ENCODE assay signal across 16 cellular contexts in the genomic region with DNA sequence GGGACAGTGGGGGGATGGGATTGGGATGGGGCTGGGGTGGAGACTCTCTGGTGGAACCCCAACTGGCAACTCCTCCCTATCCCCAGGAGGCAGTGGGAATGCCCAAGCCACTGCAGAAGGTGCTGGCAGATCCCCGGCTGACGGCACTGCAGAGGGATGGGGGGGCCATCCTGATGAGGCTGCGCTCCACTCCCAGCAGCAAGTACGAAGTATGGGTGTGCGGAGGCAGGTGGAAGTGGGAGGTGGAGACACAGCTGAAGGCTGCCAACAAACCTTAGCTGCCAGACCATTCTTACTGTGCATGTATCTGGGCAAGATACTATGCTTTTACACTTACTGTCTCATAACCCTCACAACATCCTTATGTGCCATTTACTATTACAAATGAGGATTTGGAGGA. TPM values are rescaled to one million over a fixed set of nuclear protein-coding genes. Genes with fewer than 3 reads are reported as not detected.
DNase-seq lines count a peak whose midpoint lies in the region; ATAC-seq, FAIRE-seq and TF ChIP-seq lines count a peak whose summit lies in the region.
"Had no signal": no experiment of that assay in that cellular context is flagged by ENCODE, and none has a peak within 500 bp of the region (broad histone marks: within the 10 kb centered on the region; RNA-seq: fewer than 3 reads in every experiment).

No MANE protein-coding gene starts in this region.

- no peaks in the 10 kb centered on the region for H3K27me3 Mint-ChIP-seq in astrocyte (ENCODE audit: low read depth, unreplicated experiment)

- DNase-seq in Ammon's horn (ENCODE audit: low spot score), result peak; percentile 38
- no peak for DNase-seq in astrocyte (ENCODE audit: low read depth)
- DNase-seq in inferior parietal cortex (ENCODE audit: extremely low spot score), result peak; percentile 33
- DNase-seq in spleen, result no peak
- no peak for DNase-seq in left cardiac atrium
- DNase-seq in iPS-NIHi7 (ENCODE audit: extremely low spot score), result no peak
- DNase-seq: 8988T; AML-193; CD4-positive, CD25-positive, alpha-beta regulatory T cell; DMS53; H9 had no signal

- TF ChIP-seq POLR2A in spleen (IDR thresholded peaks at IDR 0.05), result no peak

- peak overlapping the region; percentile 34 for H3K4me3 Mint-ChIP-seq in astrocyte (ENCODE audit: unreplicated experiment)
- H3K4me3 Mint-ChIP-seq: CD4-positive, CD25-positive, alpha-beta regulatory T cell; GM23338; H9 had no signal

- H3K27me3 ChIP-seq in astrocyte (ENCODE audit: insufficient read depth, low read length) (no peaks in the 10 kb centered on the region), spleen (replicated peaks in 1 of 7) (peaks cover 0 to 5% (median 0%) of the 10 kb centered on the region in 7 donors)
- H3K27me3 ChIP-seq: BLaER1 treated with 17β-estradiol and CSF1 and Interleukin-3, amounts not matched to agents 10 nM and 100 nM had no signal

- H3K4me1 ChIP-seq in astrocyte (ENCODE audit: insufficient read depth, low read length) (no peaks in the 10 kb centered on the region), spleen (peaks cover 3 to 74% (median 38%) of the 10 kb centered on the region in 6 donors)

- H3K36me3 Mint-ChIP-seq in astrocyte (ENCODE audit: low read depth, unreplicated experiment), result peaks cover 31% of the 10 kb centered on the region

- peaks cover 5% of the 10 kb centered on the region for H3K4me1 Mint-ChIP-seq in astrocyte (ENCODE audit: low read depth, unreplicated experiment)
- H3K4me1 Mint-ChIP-seq: CD4-positive, CD25-positive, alpha-beta regulatory T cell had no signal

- WGBS in spleen, 5 donors, result 67 to 91% (median 77%) methylated on average over 5 of the region's 5 CpGs

- H3K79me2 ChIP-seq in astrocyte (ENCODE audit: insufficient read depth, low read length), result peaks cover 31% of the 10 kb centered on the region

- no peak overlapping the region for H3K27ac Mint-ChIP-seq in astrocyte (ENCODE audit: unreplicated experiment)
- H3K27ac Mint-ChIP-seq: CD4-positive, CD25-positive, alpha-beta regulatory T cell; GM23338 had no signal

- H3K36me3 ChIP-seq in astrocyte (ENCODE audit: insufficient read depth, low read length) (peaks cover 66% of the 10 kb centered on the region), spleen (peaks cover 0 to 100% (median 44%) of the 10 kb centered on the region in 6 donors)

- no peak for ATAC-seq in left cardiac atrium
- no peak for ATAC-seq in HG03354 (IDR thresholded peaks at IDR 0.05; ENCODE audit: poor library complexity, severe bottlenecking, unreplicated experiment)
- ATAC-seq: GM23338, K562 had no signal

- H3K27ac ChIP-seq in astrocyte (ENCODE audit: low read depth, low read length), result no peak overlapping the region
- peak overlapping the region in 6 of 8 donors; percentile 44 to 93 (median 65) for H3K27ac ChIP-seq in spleen
- H3K27ac ChIP-seq: BLaER1 treated with 17β-estradiol and CSF1 and Interleukin-3, amounts not matched to agents 10 nM and 100 nM had no signal

- TF ChIP-seq CTCF in astrocyte (IDR thresholded peaks at IDR 0.05; ENCODE audit: insufficient read depth, low read depth, low read length), result no peak
- no peak for TF ChIP-seq CTCF in spleen (IDR thresholded peaks at IDR 0.05 in 8 of 11, conservative IDR thresholded peaks at IDR 0.05 in 3 of 11)

- intact Hi-C loops in spleen (cut with DNase I; ENCODE audit: low total_unique reads), result no loop called here
- intact Hi-C loops in left cardiac atrium (cut with DNase I), result no loop called here

- H3K9me3 Mint-ChIP-seq in astrocyte (ENCODE audit: unreplicated experiment), result no peaks in the 10 kb centered on the region
- H3K9me3 Mint-ChIP-seq: GM23338, H9 had no signal

- H4K20me1 ChIP-seq in astrocyte (ENCODE audit: insufficient read depth, low read length), result peaks cover 74% of the 10 kb centered on the region

- H2AFZ ChIP-seq in astrocyte (ENCODE audit: low read depth, low read length), result no peak overlapping the region
- H2AFZ ChIP-seq: GM23338 had no signal

- H3K9me3 ChIP-seq in astrocyte (ENCODE audit: insufficient read depth, low read depth, low read length) (no peaks in the 10 kb centered on the region), spleen (no peaks in the 10 kb centered on the region)
- H3K9me3 ChIP-seq: BLaER1 treated with 17β-estradiol and CSF1 and Interleukin-3, amounts not matched to agents 10 nM and 100 nM had no signal

- H3K4me3 ChIP-seq in astrocyte (ENCODE audit: insufficient read depth, low read depth, low read length) (no peak overlapping the region), spleen (no peak overlapping the region)
- H3K4me3 ChIP-seq: BLaER1 treated with 17β-estradiol and CSF1 and Interleukin-3, amounts not matched to agents 10 nM and 100 nM; GM23338; K562 had no signal

- FAIRE-seq in astrocyte (lab: Jason Lieb, UNC), result no peak
- FAIRE-seq: GM18507, K562 had no signal

- H3K4me2 ChIP-seq in astrocyte (ENCODE audit: low read length), result no peak overlapping the region
- H3K4me2 ChIP-seq: GM23338 had no signal

- no peak overlapping the region for H3K9ac ChIP-seq in astrocyte (ENCODE audit: low read length)

RNA-seq across cellular contexts. Expression of gene ARHGEF40, which starts 8.2 kb away (rescaled TPM):
- total RNA-seq in astrocyte (99.9 and 129 TPM in 2 replicates), spleen (100 to 1,000 TPM in 4 of 7 donors, 10 to 100 TPM in 3; 57.0 to 151 (median 102) TPM), left cardiac atrium (10 to 100 TPM; 24.9 to 25.5 TPM)
- 10 to 100 TPM in 2 of 3 donors, 1 to 10 TPM in 1; 9.8 to 47.1 (median 17.7) TPM for polyA plus RNA-seq in spleen

RNA-seq across cellular contexts. Expression of gene ZNF219, which starts 20.2 kb away (rescaled TPM):
- 24.2 and 31.9 TPM in 2 replicates for total RNA-seq in astrocyte
- 10 to 100 TPM; 10.7 to 26.7 (median 16.6) TPM for total RNA-seq in spleen
- 10 to 100 TPM in 1 of 3 donors, 1 to 10 TPM in 2; 5.5 to 11.8 (median 5.5) TPM for polyA plus RNA-seq in spleen
- 10 to 100 TPM; 38.3 to 44.4 TPM for total RNA-seq in left cardiac atrium

RNA-seq across cellular contexts. Expression of gene RNASE8, which starts 20.7 kb away (rescaled TPM):
- total RNA-seq in astrocyte (not detected in 2 replicates), spleen (not detected), left cardiac atrium (not detected)
- polyA plus RNA-seq in spleen, result not detected
- total RNA-seq: CD4-positive, CD25-positive, alpha-beta regulatory T cell; GM23338; H9; K562 had no signal
- polyA plus RNA-seq: CD4-positive, CD25-positive, alpha-beta regulatory T cell; GM23338; K562 had no signal

RNA-seq across cellular contexts. Expression of gene TMEM253, which starts 22.6 kb away (rescaled TPM):
- total RNA-seq in astrocyte (1.4 and 2.2 TPM in 2 replicates), spleen (1 to 10 TPM in 1 of 7 donors, under 1 TPM in 1, not detected in 5; 0.57 to 1.5 TPM), left cardiac atrium (under 1 TPM; 0.26 to 0.82 TPM)
- under 1 TPM; 0.11 to 0.29 (median 0.15) TPM for polyA plus RNA-seq in spleen
- total RNA-seq: CD4-positive, CD25-positive, alpha-beta regulatory T cell had no signal
- polyA plus RNA-seq: CD4-positive, CD25-positive, alpha-beta regulatory T cell had no signal

RNA-seq across cellular contexts. Expression of gene RNASE7, which starts 36.1 kb away (rescaled TPM):
- total RNA-seq in astrocyte (0.19 TPM in 1 of 2 replicates, not detected in the other), spleen (not detected), left cardiac atrium (not detected)
- polyA plus RNA-seq in spleen, result not detected
- total RNA-seq: CD4-positive, CD25-positive, alpha-beta regulatory T cell; GM23338; H9; K562 had no signal
- polyA plus RNA-seq: CD4-positive, CD25-positive, alpha-beta regulatory T cell; GM23338; K562 had no signal

Comparison
In these comparisons a context has a peak if more than half of its experiments do, and no peak if none do; other contexts are left out.
1. DNase-seq: peak in Ammon's horn (single experiment) and inferior parietal cortex (single experiment); none in astrocyte (single experiment), spleen (single experiment), left cardiac atrium (single experiment) and iPS-NIHi7 (single experiment).